In genomic region chr7:53350241-53350640, GRCh38 we compare ENCODE assay signal across 10 cellular contexts.
DNase-seq lines count a peak whose midpoint lies in the region; ATAC-seq and TF ChIP-seq lines count a peak whose summit lies in the region.
"Had no signal": no experiment of that assay in that cellular context is flagged by ENCODE, and none has a peak within 500 bp of the region (broad histone marks: within the 10 kb centered on the region; RNA-seq: fewer than 3 reads in every experiment).

No MANE protein-coding gene starts in this region.

- H3K9me3 ChIP-seq in aorta (ENCODE audit: control insufficient read depth, low read length) (no peaks in the 10 kb centered on the region), A673 (ENCODE audit: low read depth, low read length, poor library complexity, severe bottlenecking) (peaks cover 46% of the 10 kb centered on the region)
- H3K9me3 ChIP-seq in CD8-positive, alpha-beta T cell (ENCODE audit: low read length): no peaks in the 10 kb centered on the region

- H3K4me3 Mint-ChIP-seq in CD8-positive, alpha-beta T cell: no peak overlapping the region

- DNase-seq in stimulated activated CD4-positive, alpha-beta T cell treated with anti-CD3 and anti-CD28 coated beads, Interleukin-15, amount 100 ng/mL, for 24 hours: peak; percentile 9
- no peak for DNase-seq in stimulated activated CD4-positive, alpha-beta T cell treated with anti-CD3 and anti-CD28 coated beads, Interleukin-1b, Interleukin-23, amount 100 ng/mL, for 48 hours
- peak; percentile 39 for DNase-seq in OCI-M1 (lab: John Stamatoyannopoulos, UW)
- peak; percentile 37 for DNase-seq in glomerular visceral epithelial cell (ENCODE audit: extremely low spot score)
- no peak for DNase-seq in aorta
- DNase-seq in effector CD4-positive, alpha-beta T cell: no peak
- DNase-seq in A673 (ENCODE audit: low spot score): no peak
- no peak for DNase-seq in CD8-positive, alpha-beta T cell
- DNase-seq: activated gamma-delta T cell treated with Interleukin-2 at 50 U/mL for 16 hours, IMR-90 had no signal

- POLR2A ChIA-PET in A673 (lab: Charles Lee; ENCODE audit: low non-redundant PET): no interaction called here
- POLR2A ChIA-PET in CD8-positive, alpha-beta T cell (lab: Charles Lee): no interaction called here

- no peak overlapping the region for H3K27ac Mint-ChIP-seq in CD8-positive, alpha-beta T cell

- no TSS peak for BruUV-seq in A673 (replicated peaks; lab: Mats Ljungman, UMichigan)

- no peak for ATAC-seq in aorta (ENCODE audit: low FRiP score)
- ATAC-seq in CD8-positive, alpha-beta T cell: no peak

- no peaks in the 10 kb centered on the region for H3K36me3 Mint-ChIP-seq in CD8-positive, alpha-beta T cell

- H3K9me3 Mint-ChIP-seq in CD8-positive, alpha-beta T cell: peaks cover 21% of the 10 kb centered on the region

- H3K27me3 Mint-ChIP-seq in CD8-positive, alpha-beta T cell (ENCODE audit: low read depth): no peaks in the 10 kb centered on the region

- CTCF ChIA-PET in A673 (lab: Charles Lee): no interaction called here
- CTCF ChIA-PET in CD8-positive, alpha-beta T cell (lab: Charles Lee): no interaction called here

- H3K4me1 ChIP-seq in aorta (ENCODE audit: control insufficient read depth in 1 of 2, insufficient read depth in 2 of 2, low read length in 2 of 2) (no peaks in the 10 kb centered on the region), A673 (ENCODE audit: insufficient read depth, low read length, poor library complexity, severe bottlenecking) (no peaks in the 10 kb centered on the region)
- H3K4me1 ChIP-seq in CD8-positive, alpha-beta T cell (ENCODE audit: insufficient read depth, low read length): no peaks in the 10 kb centered on the region

- intact Hi-C loops in aorta (cut with DNase I): no loop called here
- intact Hi-C loops in A673 (cut with micrococcal nuclease; ENCODE audit: unreplicated experiment): no loop called here
- intact Hi-C loops in CD8-positive, alpha-beta T cell (cut with DNase I, micrococcal nuclease): no loop called here

- H3K27ac ChIP-seq in aorta (ENCODE audit: low read depth in 1 of 2, low read length in 2 of 2): no peak overlapping the region
- no peak overlapping the region for H3K27ac ChIP-seq in A673 (ENCODE audit: low read depth, low read length, poor library complexity, severe bottlenecking)
- H3K27ac ChIP-seq in CD8-positive, alpha-beta T cell (ENCODE audit: low read depth, low read length): no peak overlapping the region

- H3K27me3 ChIP-seq in aorta (ENCODE audit: control insufficient read depth in 1 of 2, insufficient read depth in 2 of 2, low read length in 1 of 2) (no peaks in the 10 kb centered on the region), A673 (replicated peaks; ENCODE audit: insufficient read depth, low read depth, low read length, poor library complexity) (no peaks in the 10 kb centered on the region)
- H3K27me3 ChIP-seq in CD8-positive, alpha-beta T cell (ENCODE audit: insufficient read depth, low read length): no peaks in the 10 kb centered on the region

- H3K36me3 ChIP-seq in aorta (ENCODE audit: control insufficient read depth in 1 of 2, insufficient read depth in 2 of 2, low read length in 1 of 2) (no peaks in the 10 kb centered on the region), A673 (ENCODE audit: insufficient read depth, low read length, poor library complexity, severe bottlenecking) (no peaks in the 10 kb centered on the region)
- H3K36me3 ChIP-seq in CD8-positive, alpha-beta T cell (ENCODE audit: insufficient read depth, low read length): no peaks in the 10 kb centered on the region

- H3K4me3 ChIP-seq in aorta (ENCODE audit: low read length in 2 of 2) (no peak overlapping the region), A673 (ENCODE audit: low read depth, low read length, poor library complexity, severe bottlenecking) (no peak overlapping the region)
- H3K4me3 ChIP-seq in CD8-positive, alpha-beta T cell (ENCODE audit: low read depth, low read length): no peak overlapping the region

- WGBS in aorta, 2 donors: 18 to 32% methylated on average over 2 of the region's 2 CpGs

- H3K4me1 Mint-ChIP-seq in CD8-positive, alpha-beta T cell (ENCODE audit: low read depth): no peaks in the 10 kb centered on the region

- no peak for TF ChIP-seq CTCF in A673 (conservative IDR thresholded peaks at IDR 0.05; ENCODE audit: low read depth, low read length)
- no peak for TF ChIP-seq CTCF in CD8-positive, alpha-beta T cell (IDR thresholded peaks at IDR 0.05)

Comparison
In these comparisons a context has a peak if more than half of its experiments do, and no peak if none do; other contexts are left out.
1. DNase-seq: peak in stimulated activated CD4-positive, alpha-beta T cell treated with anti-CD3 and anti-CD28 coated beads, Interleukin-15, amount 100 ng/mL, for 24 hours (single experiment), OCI-M1 (single experiment) and glomerular visceral epithelial cell (single experiment); none in stimulated activated CD4-positive, alpha-beta T cell treated with anti-CD3 and anti-CD28 coated beads, Interleukin-1b, Interleukin-23, amount 100 ng/mL, for 48 hours (single experiment), aorta (0 of 2), effector CD4-positive, alpha-beta T cell (single experiment), A673 (single experiment) and CD8-positive, alpha-beta T cell (0 of 7).